ENCODE assay signal across 19 cellular contexts in genomic region chr5:71695069-71695468, GRCh38. TPM values are rescaled to one million over a fixed set of nuclear protein-coding genes. Genes with fewer than 3 reads are reported as not detected.
A peak's percentile ranks its signal among the peaks of the same experiment; 100 is the strongest.
DNase-seq lines count a peak whose midpoint lies in the region; ATAC-seq and TF ChIP-seq lines count a peak whose summit lies in the region.
"Had no signal": no experiment of that assay in that cellular context is flagged by ENCODE, and none has a peak within 500 bp of the region (broad histone marks: within the 10 kb centered on the region; RNA-seq: fewer than 3 reads in every experiment).

No MANE protein-coding gene starts in this region.

- H3K4me3 ChIP-seq in Peyer's patch (no peak overlapping the region), neuronal stem cell (ENCODE audit: low read length in 2 of 2) (no peak overlapping the region), right atrium auricular region (no peak overlapping the region)
- H3K4me3 ChIP-seq: GM12878, SJCRH30 had no signal

- H2BK120ac ChIP-seq in neuronal stem cell (ENCODE audit: low read depth, low read length): no peak overlapping the region

- H2AK5ac ChIP-seq in neuronal stem cell (ENCODE audit: low read depth, low read length): peak overlapping the region; percentile 12

- H2BK12ac ChIP-seq in neuronal stem cell (ENCODE audit: low read length): no peak overlapping the region

- no peak overlapping the region for H3K14ac ChIP-seq in neuronal stem cell (ENCODE audit: low read length)

- H3K4me2 ChIP-seq in neuronal stem cell (ENCODE audit: insufficient read depth, low read length, poor library complexity, severe bottlenecking): no peak overlapping the region

- ATAC-seq in left colon (peak; percentile 84), HG03045 (IDR thresholded peaks at IDR 0.05; ENCODE audit: unreplicated experiment) (no peak), GM21619 (IDR thresholded peaks at IDR 0.05; ENCODE audit: unreplicated experiment) (no peak)
- ATAC-seq: GM12878 had no signal

- H3K36me3 ChIP-seq in Peyer's patch (no peaks in the 10 kb centered on the region), neuronal stem cell (replicated peaks in 1 of 2; ENCODE audit: control insufficient read depth in 2 of 2, insufficient read depth in 2 of 2, low read length in 2 of 2) (no peaks in the 10 kb centered on the region), right atrium auricular region (no peaks in the 10 kb centered on the region)
- H3K36me3 ChIP-seq: BE2C, SJCRH30 had no signal

- TF ChIP-seq CTCF in Peyer's patch (IDR thresholded peaks at IDR 0.05) (no peak), right atrium auricular region (IDR thresholded peaks at IDR 0.05) (no peak)

- WGBS in neuronal stem cell (ENCODE audit: extremely low coverage in 2 of 2, insufficient read length in 2 of 2, insufficient replicate concordance in 1 of 2), 2 donors: no CpG with 5 or more reads among the region's 8 CpGs

- no peak overlapping the region for H2BK15ac ChIP-seq in neuronal stem cell (ENCODE audit: low read length)

- no peak overlapping the region for H2AFZ ChIP-seq in neuronal stem cell (ENCODE audit: low read length)

- peak overlapping the region; percentile 11 for H3K18ac ChIP-seq in neuronal stem cell (ENCODE audit: low read length)

- H3K4me1 ChIP-seq in Peyer's patch (no peaks in the 10 kb centered on the region), neuronal stem cell (ENCODE audit: control insufficient read depth in 2 of 2, insufficient read depth in 1 of 2, low read depth in 1 of 2, low read length in 2 of 2) (peaks cover 7 to 21% of the 10 kb centered on the region in 2 donors), right atrium auricular region (no peaks in the 10 kb centered on the region)
- H3K4me1 ChIP-seq: BE2C had no signal

- TF ChIP-seq POLR2A in Peyer's patch (IDR thresholded peaks at IDR 0.05): no peak

- DNase-seq in DMS 273 treated with DMSO at 0.1 percent for 48 hours (lab: John Stamatoyannopoulos, UW) (peak; percentile 20), Peyer's patch (peak in 2 of 3 donors; percentile 47 to 67), left colon (no peak), neuronal stem cell (ENCODE audit: low spot score) (no peak), NCI-H1436 treated with DMSO at 0.1 percent for 48 hours (lab: John Stamatoyannopoulos, UW) (no peak), right atrium auricular region (ENCODE audit: low spot score) (no peak)
- DNase-seq: BE2C; CD8-positive, alpha-beta memory T cell; GDM1; H9; NCI-H1105 treated with DMSO at 0.1 percent for 48 hours; NCI-H1930; NCI-H2171; NCI-H748 treated with DMSO at 0.1 percent for 48 hours; SJCRH30 had no signal

- H3K27me3 ChIP-seq in Peyer's patch: no peaks in the 10 kb centered on the region
- H3K27me3 ChIP-seq in neuronal stem cell (ENCODE audit: control insufficient read depth in 3 of 3, insufficient read depth in 3 of 3, low read depth in 1 of 3, low read length in 3 of 3): no peaks in the 10 kb centered on the region
- no peaks in the 10 kb centered on the region for H3K27me3 ChIP-seq in right atrium auricular region
- H3K27me3 ChIP-seq: BE2C, SJCRH30 had no signal

- H3K23ac ChIP-seq in neuronal stem cell (ENCODE audit: low read depth, low read length, poor library complexity): peak overlapping the region; percentile 60

- no peak overlapping the region for H3K4ac ChIP-seq in neuronal stem cell (ENCODE audit: low read length)

- no peak overlapping the region for H3K27ac ChIP-seq in Peyer's patch
- no peak overlapping the region for H3K27ac ChIP-seq in neuronal stem cell (replicated peaks; ENCODE audit: low read length)
- H3K27ac ChIP-seq in right atrium auricular region: no peak overlapping the region
- H3K27ac ChIP-seq: HL-60, SJCRH30 had no signal

- no peak overlapping the region for H3K9ac ChIP-seq in neuronal stem cell (ENCODE audit: low read depth, low read length, poor library complexity)

- no peaks in the 10 kb centered on the region for H3K9me3 ChIP-seq in Peyer's patch
- H3K9me3 ChIP-seq in neuronal stem cell (replicated peaks in 1 of 2; ENCODE audit: control insufficient read depth in 2 of 2, insufficient read depth in 1 of 2, low read depth in 1 of 2, low read length in 2 of 2): no peaks in the 10 kb centered on the region
- H3K9me3 ChIP-seq in right atrium auricular region: no peaks in the 10 kb centered on the region
- H3K9me3 ChIP-seq: BE2C, SJCRH30 had no signal

- no peaks in the 10 kb centered on the region for H3K79me1 ChIP-seq in neuronal stem cell (ENCODE audit: low read depth, low read length)

- H4K8ac ChIP-seq in neuronal stem cell (ENCODE audit: low read depth, low read length): peak overlapping the region; percentile 50

- H4K91ac ChIP-seq in neuronal stem cell (ENCODE audit: low read depth, low read length, poor library complexity): no peak overlapping the region

- intact Hi-C loops in left colon (cut with DNase I, micrococcal nuclease): no loop called here

- no peak overlapping the region for H2BK5ac ChIP-seq in neuronal stem cell (ENCODE audit: low read length)

RNA-seq across cellular contexts. Expression of gene CARTPT, which starts 24.0 kb away (rescaled TPM):
- total RNA-seq in Peyer's patch (not detected), left colon (under 1 TPM in 1 of 2 donors, not detected in 1; 0.39 TPM), right atrium auricular region (not detected)
- polyA plus RNA-seq in neuronal stem cell (2013, experiment 1 of 2): not detected
- polyA plus RNA-seq in neuronal stem cell (2013, experiment 2 of 2): not detected
- total RNA-seq: CD8-positive, alpha-beta memory T cell; GM12878; H9; SJCRH30 had no signal
- polyA plus RNA-seq: CD8-positive, alpha-beta memory T cell; GM12878 had no signal

Comparison
In these comparisons a context has a peak if more than half of its experiments do, and no peak if none do; other contexts are left out.
1. DNase-seq: peak in DMS 273 treated with DMSO at 0.1 percent for 48 hours (single experiment) and Peyer's patch (2 of 3); none in left colon (0 of 2), neuronal stem cell (single experiment), NCI-H1436 treated with DMSO at 0.1 percent for 48 hours (single experiment) and right atrium auricular region (single experiment).